ENCODE assay signal across 22 cellular contexts in the genomic region with DNA sequence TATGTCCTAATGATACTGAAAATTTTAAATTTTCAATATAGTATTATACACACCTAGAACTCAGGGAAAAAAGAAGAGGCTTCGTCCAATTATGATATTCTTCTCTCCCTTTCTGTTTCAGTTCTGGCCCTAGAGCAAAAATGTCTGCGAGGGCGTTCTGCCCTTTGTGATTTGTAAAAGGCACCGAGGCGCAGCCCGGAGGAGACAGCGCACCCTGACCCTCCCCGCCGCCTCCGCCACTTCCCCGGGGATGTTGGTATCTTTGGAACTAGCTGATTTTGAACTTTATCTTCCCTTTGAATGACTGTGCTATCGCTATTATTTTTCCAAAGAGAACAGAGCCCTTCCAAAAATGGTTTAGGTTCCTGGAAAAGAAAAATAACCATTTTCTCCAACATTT.
DNase-seq lines count a peak whose midpoint lies in the region; ATAC-seq and TF ChIP-seq lines count a peak whose summit lies in the region.
"Had no signal": no experiment of that assay in that cellular context is flagged by ENCODE, and none has a peak within 500 bp of the region (broad histone marks: within the 10 kb centered on the region; RNA-seq: fewer than 3 reads in every experiment).

No MANE protein-coding gene starts in this region.

- no peak overlapping the region for H3K23ac ChIP-seq in neuronal stem cell (ENCODE audit: low read depth, low read length, poor library complexity)

- H3K36me3 ChIP-seq in neuronal stem cell (replicated peaks in 1 of 2; ENCODE audit: control insufficient read depth in 2 of 2, insufficient read depth in 2 of 2, low read length in 2 of 2) (no peaks in the 10 kb centered on the region), psoas muscle (ENCODE audit: insufficient read depth in 1 of 2, low read depth in 1 of 2) (no peaks in the 10 kb centered on the region)
- H3K36me3 ChIP-seq: sigmoid colon, thyroid gland, WERI-Rb-1 had no signal

- H3K4ac ChIP-seq in neuronal stem cell (ENCODE audit: low read length) = no peak overlapping the region

- H3K4me3 ChIP-seq in neuronal stem cell (ENCODE audit: low read length in 2 of 2) = no peak overlapping the region
- H3K4me3 ChIP-seq in psoas muscle = no peak overlapping the region
- H3K4me3 ChIP-seq: sigmoid colon, thyroid gland had no signal

- H4K8ac ChIP-seq in neuronal stem cell (ENCODE audit: low read depth, low read length) = no peak overlapping the region

- H3K9me3 Mint-ChIP-seq in HFFc6 = no peaks in the 10 kb centered on the region
- no peaks in the 10 kb centered on the region for H3K9me3 Mint-ChIP-seq in activated T-helper 2 cell treated with anti-CD3 and anti-CD28 coated beads, Interferon-gamma antibody, Interleukin-2, Interleukin-4, amounts not matched to agents 10 μg/mL and 5 μg/mL and 100 μg/mL, durations not matched to agents 14 hours and 24 hours and 36 hours
- H3K9me3 Mint-ChIP-seq: activated T-helper 17 cell treated with anti-CD3 and anti-CD28 coated beads, Interleukin-2, amount 50 U/mL, for 72 hours; naive thymus-derived CD8-positive, alpha-beta T cell had no signal

- TF ChIP-seq CTCF in HFFc6 (IDR thresholded peaks at IDR 0.05) (no peak), psoas muscle (IDR thresholded peaks at IDR 0.05) (no peak)

- H2AK5ac ChIP-seq in neuronal stem cell (ENCODE audit: low read depth, low read length) = no peak overlapping the region

- H3K36me3 Mint-ChIP-seq in HFFc6 (ENCODE audit: low read depth) = no peaks in the 10 kb centered on the region
- H3K36me3 Mint-ChIP-seq in activated T-helper 2 cell treated with anti-CD3 and anti-CD28 coated beads, Interferon-gamma antibody, Interleukin-2, Interleukin-4, amounts not matched to agents 10 μg/mL and 5 μg/mL and 100 μg/mL, durations not matched to agents 14 hours and 24 hours and 36 hours (ENCODE audit: low read depth) = no peaks in the 10 kb centered on the region
- H3K36me3 Mint-ChIP-seq: CD14-positive monocyte; naive thymus-derived CD8-positive, alpha-beta T cell had no signal

- H3K4me3 Mint-ChIP-seq in HFFc6 = peak overlapping the region; percentile 72; the same call in 1 of the 2 replicates
- H3K4me3 Mint-ChIP-seq in activated T-helper 2 cell treated with anti-CD3 and anti-CD28 coated beads, Interferon-gamma antibody, Interleukin-2, Interleukin-4, amounts not matched to agents 10 μg/mL and 5 μg/mL and 100 μg/mL, durations not matched to agents 14 hours and 24 hours and 36 hours (ENCODE audit: low read depth) = peak overlapping the region; percentile 8
- H3K4me3 Mint-ChIP-seq: activated T-helper 17 cell treated with anti-CD3 and anti-CD28 coated beads, Interleukin-2, amount 50 U/mL, for 72 hours; CD14-positive monocyte had no signal

- H2BK15ac ChIP-seq in neuronal stem cell (ENCODE audit: low read length) = no peak overlapping the region

- no peak overlapping the region for H2BK12ac ChIP-seq in neuronal stem cell (ENCODE audit: low read length)

- WGBS in neuronal stem cell (ENCODE audit: extremely low coverage in 2 of 2, insufficient read length in 2 of 2, insufficient replicate concordance in 1 of 2), 2 donors = no CpG with 5 or more reads among the region's 12 CpGs
- WGBS in psoas muscle, 3 donors = 13 to 31% (median 18%) methylated on average over 11 to 12 of the region's 12 CpGs

- H3K79me1 ChIP-seq in neuronal stem cell (ENCODE audit: low read depth, low read length) = no peaks in the 10 kb centered on the region

- DNase-seq in HFFc6 (no peak), head of caudate nucleus (peak in 22 of 42 donors; percentile 9 to 51 (median 22)), neuronal stem cell (ENCODE audit: low spot score) (no peak), psoas muscle (no peak), 8988T (no peak), middle frontal gyrus (ENCODE audit: extremely low spot score, low spot score) (no peak)
- DNase-seq in activated T-helper 2 cell treated with anti-CD3 and anti-CD28 coated beads, Interferon-gamma antibody, Interleukin-2, Interleukin-4, amounts not matched to agents 10 μg/mL and 5 μg/mL and 100 μg/mL, durations not matched to agents 14 hours and 24 hours and 36 hours (ENCODE audit: low spot score) = no peak
- DNase-seq in activated CD4-positive, alpha-beta T cell treated with anti-CD3 and anti-CD28 coated beads for 48 hours = no peak
- DNase-seq: cortex of kidney; DMS79 treated with DMSO at 0.1 percent for 48 hours; hippocampal formation; left ventricle myocardium superior; MM.1S; naive thymus-derived CD8-positive, alpha-beta T cell; NCI-H1694 treated with DMSO at 0.1 percent for 48 hours; sigmoid colon; stimulated activated CD4-positive, alpha-beta T cell treated with anti-CD3 and anti-CD28 coated beads, Interleukin-2, amount 100 ng/mL, for 48 hours; WERI-Rb-1 had no signal

- H2BK120ac ChIP-seq in neuronal stem cell (ENCODE audit: low read depth, low read length) = no peak overlapping the region

- H3K4me2 ChIP-seq in neuronal stem cell (ENCODE audit: insufficient read depth, low read length, poor library complexity, severe bottlenecking) = no peak overlapping the region

- H3K9me3 ChIP-seq in neuronal stem cell (replicated peaks in 1 of 2; ENCODE audit: control insufficient read depth in 2 of 2, insufficient read depth in 1 of 2, low read depth in 1 of 2, low read length in 2 of 2) = no peaks in the 10 kb centered on the region
- no peaks in the 10 kb centered on the region for H3K9me3 ChIP-seq in psoas muscle
- H3K9me3 ChIP-seq: sigmoid colon, thyroid gland had no signal

- H2AFZ ChIP-seq in neuronal stem cell (ENCODE audit: low read length) = peak overlapping the region; percentile 53

- no peak overlapping the region for H3K14ac ChIP-seq in neuronal stem cell (ENCODE audit: low read length)

- intact Hi-C loops in activated T-helper 2 cell treated with anti-CD3 and anti-CD28 coated beads, Interferon-gamma antibody, Interleukin-2, Interleukin-4, amounts not matched to agents 10 μg/mL and 5 μg/mL and 100 μg/mL, durations not matched to agents 14 hours and 24 hours and 36 hours (cut with micrococcal nuclease) = no loop called here
- intact Hi-C loops in head of caudate nucleus (cut with DNase I) (no loop called here), psoas muscle (cut with DNase I) (no loop called here)

- no peak overlapping the region for H3K9ac ChIP-seq in neuronal stem cell (ENCODE audit: low read depth, low read length, poor library complexity)

- H3K4me1 ChIP-seq in neuronal stem cell (ENCODE audit: control insufficient read depth in 2 of 2, insufficient read depth in 1 of 2, low read depth in 1 of 2, low read length in 2 of 2) (no peaks in the 10 kb centered on the region), psoas muscle (no peaks in the 10 kb centered on the region)
- H3K4me1 ChIP-seq: thyroid gland had no signal

- H3K4me1 Mint-ChIP-seq in HFFc6 (ENCODE audit: low read depth) = peaks cover 19% of the 10 kb centered on the region; the same call in 1 of the 2 replicates
- H3K4me1 Mint-ChIP-seq in activated T-helper 2 cell treated with anti-CD3 and anti-CD28 coated beads, Interferon-gamma antibody, Interleukin-2, Interleukin-4, amounts not matched to agents 10 μg/mL and 5 μg/mL and 100 μg/mL, durations not matched to agents 14 hours and 24 hours and 36 hours (ENCODE audit: low read depth) = peaks cover 11% of the 10 kb centered on the region
- H3K4me1 Mint-ChIP-seq: activated T-helper 17 cell treated with anti-CD3 and anti-CD28 coated beads, Interleukin-2, amount 50 U/mL, for 72 hours had no signal

- no peak overlapping the region for H2BK5ac ChIP-seq in neuronal stem cell (ENCODE audit: low read length)

- ATAC-seq in psoas muscle = no peak
- ATAC-seq: activated T-helper 17 cell treated with anti-CD3 and anti-CD28 coated beads, Interleukin-2, amount 50 U/mL, for 72 hours; left ventricle myocardium superior; naive thymus-derived CD8-positive, alpha-beta T cell had no signal

- no peak overlapping the region for H3K27ac ChIP-seq in neuronal stem cell (replicated peaks; ENCODE audit: low read length)
- no peak overlapping the region for H3K27ac ChIP-seq in psoas muscle
- H3K27ac ChIP-seq: epithelial cell of prostate, sigmoid colon, thyroid gland, WERI-Rb-1 had no signal

- no peak overlapping the region for H3K27ac Mint-ChIP-seq in HFFc6
- H3K27ac Mint-ChIP-seq in activated T-helper 2 cell treated with anti-CD3 and anti-CD28 coated beads, Interferon-gamma antibody, Interleukin-2, Interleukin-4, amounts not matched to agents 10 μg/mL and 5 μg/mL and 100 μg/mL, durations not matched to agents 14 hours and 24 hours and 36 hours = no peak overlapping the region
- H3K27ac Mint-ChIP-seq: activated T-helper 17 cell treated with anti-CD3 and anti-CD28 coated beads, Interleukin-2, amount 50 U/mL, for 72 hours; CD14-positive monocyte had no signal

- peaks cover 4% of the 10 kb centered on the region; the same call in 1 of the 2 replicates for H3K27me3 Mint-ChIP-seq in HFFc6 (ENCODE audit: insufficient read depth)
- peaks cover 5% of the 10 kb centered on the region for H3K27me3 Mint-ChIP-seq in activated T-helper 2 cell treated with anti-CD3 and anti-CD28 coated beads, Interferon-gamma antibody, Interleukin-2, Interleukin-4, amounts not matched to agents 10 μg/mL and 5 μg/mL and 100 μg/mL, durations not matched to agents 14 hours and 24 hours and 36 hours (ENCODE audit: low read depth)
- H3K27me3 Mint-ChIP-seq: naive thymus-derived CD8-positive, alpha-beta T cell had no signal

- no peak overlapping the region for H3K18ac ChIP-seq in neuronal stem cell (ENCODE audit: low read length)

- H3K27me3 ChIP-seq in neuronal stem cell (ENCODE audit: control insufficient read depth in 3 of 3, insufficient read depth in 3 of 3, low read depth in 1 of 3, low read length in 3 of 3) (peaks cover 0 to 15% (median 0%) of the 10 kb centered on the region in 3 experiments), psoas muscle (ENCODE audit: insufficient read depth in 3 of 3, low read length in 2 of 3) (peaks cover 0 to 10% (median 0%) of the 10 kb centered on the region in 3 donors)
- H3K27me3 ChIP-seq: sigmoid colon, thyroid gland had no signal

- no peak overlapping the region for H4K91ac ChIP-seq in neuronal stem cell (ENCODE audit: low read depth, low read length, poor library complexity)

Comparison
In these comparisons a context has a peak if more than half of its experiments do, and no peak if none do; other contexts are left out.
1. DNase-seq: peak in head of caudate nucleus (22 of 42); none in HFFc6 (single experiment), activated T-helper 2 cell treated with anti-CD3 and anti-CD28 coated beads, Interferon-gamma antibody, Interleukin-2, Interleukin-4, amounts not matched to agents 10 μg/mL and 5 μg/mL and 100 μg/mL, durations not matched to agents 14 hours and 24 hours and 36 hours (single experiment), neuronal stem cell (single experiment), psoas muscle (0 of 2), 8988T (single experiment), middle frontal gyrus (single experiment) and activated CD4-positive, alpha-beta T cell treated with anti-CD3 and anti-CD28 coated beads for 48 hours (single experiment).